Comparison of ENCODE assay signal across 1 cellular context in the genomic region with DNA sequence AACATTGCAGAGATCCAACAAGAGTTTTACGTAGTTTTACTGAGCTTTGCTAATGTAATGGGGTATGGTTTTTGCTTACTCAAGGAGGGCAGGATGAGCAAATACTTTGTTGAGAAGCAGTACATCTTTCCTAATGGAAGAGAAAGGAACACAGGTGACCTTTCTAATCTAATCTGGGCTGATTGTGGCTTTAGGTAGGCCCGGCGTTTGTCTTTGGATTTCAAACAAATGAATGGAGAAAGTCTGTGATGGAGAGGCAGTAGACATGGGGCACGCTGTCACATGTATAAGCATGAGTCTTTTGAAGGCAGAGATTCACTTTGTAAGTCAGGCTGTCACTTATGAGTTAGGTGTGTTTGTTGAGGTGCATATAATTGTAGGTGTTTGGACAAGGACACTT.
TF ChIP-seq lines count a peak whose summit lies in the region.

No MANE protein-coding gene starts in this region.

TF ChIP-seq in HepG2, 621 proteins besides CTCF, POLR2A, EP300 and RAD21:
- TF ChIP-seq RNF2 (conservative IDR thresholded peaks at IDR 0.05; ENCODE audit: low read depth) (no peak), NR2F6 (IDR thresholded peaks at IDR 0.05) (no peak), NR2F6 (CRISPR knock-in tag; IDR thresholded peaks at IDR 0.05) (no peak), KMT2B (CRISPR knock-in tag; IDR thresholded peaks at IDR 0.05) (no peak), ASH2L (IDR thresholded peaks at IDR 0.05; ENCODE audit: insufficient read length, low read depth, low read length) (no peak), GATAD1 (CRISPR knock-in tag; IDR thresholded peaks at IDR 0.05) (no peak), ZNF205 (CRISPR knock-in tag; IDR thresholded peaks at IDR 0.05) (no peak)
- TF ChIP-seq, protein P1, sequence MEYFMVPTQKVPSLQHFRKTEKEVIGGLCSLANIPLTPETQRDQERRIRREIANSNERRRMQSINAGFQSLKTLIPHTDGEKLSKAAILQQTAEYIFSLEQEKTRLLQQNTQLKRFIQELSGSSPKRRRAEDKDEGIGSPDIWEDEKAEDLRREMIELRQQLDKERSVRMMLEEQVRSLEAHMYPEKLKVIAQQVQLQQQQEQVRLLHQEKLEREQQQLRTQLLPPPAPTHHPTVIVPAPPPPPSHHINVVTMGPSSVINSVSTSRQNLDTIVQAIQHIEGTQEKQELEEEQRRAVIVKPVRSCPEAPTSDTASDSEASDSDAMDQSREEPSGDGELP (IDR thresholded peaks at IDR 0.05; ENCODE audit: borderline replicate concordance, low read depth): no peak
